8 cellular contexts compared by ENCODE assay signal in genomic region chr7:143380646-143381426, GRCh38.
A peak's percentile ranks its signal among the peaks of the same experiment; 100 is the strongest.
DNase-seq lines count a peak whose midpoint lies in the region; ATAC-seq and TF ChIP-seq lines count a peak whose summit lies in the region.

ZYX (plus strand) TSS chr7:143381345; CDS start chr7:143381572, 227 bp downstream.

- ATAC-seq in GM21723 (IDR thresholded peaks at IDR 0.05; ENCODE audit: unreplicated experiment), result peak; percentile 81
- ATAC-seq in stimulated activated naive CD8-positive, alpha-beta T cell treated with anti-CD3 and anti-CD28 coated beads, Interleukin-15, amount 100 ng/mL, for 72 hours, result peak; percentile 82

- no peak within 1 kb of the TSS for H3K27ac Mint-ChIP-seq in nephron progenitor cell
- peak within 1 kb of the TSS; percentile 97 for H3K27ac Mint-ChIP-seq in stimulated activated naive CD8-positive, alpha-beta T cell treated with anti-CD3 and anti-CD28 coated beads, Interleukin-15, amount 100 ng/mL, for 72 hours

- in situ Hi-C loops in KBM-7 (cut with MboI; ENCODE audit: low pct_unique_long_range_greater_than_20kb, low sequenced_read_pairs), result no loop called here

- TF ChIP-seq CTCF in fibroblast of pulmonary artery (IDR thresholded peaks at IDR 0.05; ENCODE audit: low read length, missing control alignments) (no peak), nephron progenitor cell (IDR thresholded peaks at IDR 0.05) (no peak)

- peak within 1 kb of the TSS; percentile 82 for H3K4me3 Mint-ChIP-seq in nephron progenitor cell
- peak within 1 kb of the TSS; percentile 80 to 92 for H3K4me3 Mint-ChIP-seq in stimulated activated naive CD8-positive, alpha-beta T cell treated with anti-CD3 and anti-CD28 coated beads, Interleukin-15, amount 100 ng/mL, for 72 hours

- H3K36me3 Mint-ChIP-seq in nephron progenitor cell (ENCODE audit: low read depth), result no peaks in the 10 kb centered on the region

- H3K4me3 ChIP-seq in fibroblast of pulmonary artery (replicated peaks; ENCODE audit: low read depth, low read length), result peak within 1 kb of the TSS; percentile 95

- H3K4me1 Mint-ChIP-seq in nephron progenitor cell, result peaks cover 35% of the 10 kb centered on the region
- H3K4me1 Mint-ChIP-seq in stimulated activated naive CD8-positive, alpha-beta T cell treated with anti-CD3 and anti-CD28 coated beads, Interleukin-15, amount 100 ng/mL, for 72 hours, result peaks cover 38% of the 10 kb centered on the region

- H3K27me3 Mint-ChIP-seq in nephron progenitor cell (ENCODE audit: low read depth, poor library complexity), result no peaks in the 10 kb centered on the region
- no peaks in the 10 kb centered on the region for H3K27me3 Mint-ChIP-seq in stimulated activated naive CD8-positive, alpha-beta T cell treated with anti-CD3 and anti-CD28 coated beads, Interleukin-15, amount 100 ng/mL, for 72 hours

- DNase-seq in DMS79 treated with DMSO at 0.1 percent for 48 hours (lab: John Stamatoyannopoulos, UW), result peak; percentile 59
- peak; percentile 71 for DNase-seq in KBM-7
- peak; percentile 76 to 87 for DNase-seq in SHP77 (lab: John Stamatoyannopoulos, UW)
- peak; percentile 84 for DNase-seq in activated effector memory CD4-positive, alpha-beta T cell treated with Interleukin-2 at 50 U/mL for 16 hours
- peak; percentile 98 for DNase-seq in fibroblast of pulmonary artery (ENCODE audit: low read depth)
- peak; percentile 86 for DNase-seq in nephron progenitor cell
- DNase-seq in stimulated activated naive CD8-positive, alpha-beta T cell treated with anti-CD3 and anti-CD28 coated beads, Interleukin-15, amount 100 ng/mL, for 72 hours, result peak; percentile 89 to 93

- no peaks in the 10 kb centered on the region for H3K9me3 Mint-ChIP-seq in nephron progenitor cell
- no peaks in the 10 kb centered on the region for H3K9me3 Mint-ChIP-seq in stimulated activated naive CD8-positive, alpha-beta T cell treated with anti-CD3 and anti-CD28 coated beads, Interleukin-15, amount 100 ng/mL, for 72 hours

Comparison
In these comparisons a context has a peak if more than half of its experiments do, and no peak if none do; other contexts are left out.
1. Peak in every context shown above with its lines: DNase-seq, ATAC-seq and H3K4me3 ChIP-seq.